Comparison of ENCODE assay signal across 8 cellular contexts in genomic region chr5:22852807-22853670, GRCh38. TPM values are rescaled to one million over a fixed set of nuclear protein-coding genes. Genes with fewer than 3 reads are reported as not detected.
DNase-seq lines count a peak whose midpoint lies in the region; ATAC-seq and TF ChIP-seq lines count a peak whose summit lies in the region.

Gene CDH12 (minus strand): TSS chr5:22853344.

- no peaks in the 10 kb centered on the region for H3K36me3 ChIP-seq in CD4-positive, alpha-beta memory T cell (ENCODE audit: insufficient read depth, low read length)

- H3K27me3 ChIP-seq in CD4-positive, alpha-beta memory T cell (ENCODE audit: insufficient read depth, low read length), result no peaks in the 10 kb centered on the region

- no peak for DNase-seq in CD4-positive, alpha-beta memory T cell
- peak; percentile 84 for DNase-seq in NCI-H345 treated with DMSO at 0.1 percent for 48 hours (lab: John Stamatoyannopoulos, UW; ENCODE audit: unreplicated experiment)
- DNase-seq in astrocyte of the spinal cord (ENCODE audit: low read depth, low spot score), result peak; percentile 1
- DNase-seq in mesothelial cell of epicardium (ENCODE audit: low spot score in 2 of 2, unreplicated experiment in 2 of 2), result peak in 1 of 2 experiments; percentile 39
- no peak for DNase-seq in central memory CD4-positive, alpha-beta T cell
- DNase-seq in GM19240 (ENCODE audit: insufficient read length, low spot score), result no peak
- DNase-seq in NCI-H1436 (lab: John Stamatoyannopoulos, UW), result no peak

- H3K36me3 Mint-ChIP-seq in CD4-positive, alpha-beta memory T cell, result no peaks in the 10 kb centered on the region
- no peaks in the 10 kb centered on the region for H3K36me3 Mint-ChIP-seq in mesothelial cell of epicardium

- peak; percentile 62 for ATAC-seq in GM21717 (IDR thresholded peaks at IDR 0.05; ENCODE audit: unreplicated experiment)

- no peak within 1 kb of the TSS for H3K27ac ChIP-seq in CD4-positive, alpha-beta memory T cell (ENCODE audit: low read depth, low read length)

- peaks cover 2 to 13% (median 4%) of the 10 kb centered on the region in 8 donors for H3K9me3 Mint-ChIP-seq in CD4-positive, alpha-beta memory T cell
- no peaks in the 10 kb centered on the region for H3K9me3 Mint-ChIP-seq in mesothelial cell of epicardium

- H3K4me1 Mint-ChIP-seq in CD4-positive, alpha-beta memory T cell, result peaks cover 0 to 9% (median 3%) of the 10 kb centered on the region in 4 donors
- peaks cover 13% of the 10 kb centered on the region for H3K4me1 Mint-ChIP-seq in mesothelial cell of epicardium

- CTCF ChIA-PET in CD4-positive, alpha-beta memory T cell (lab: Charles Lee; ENCODE audit: partially characterized antibody), result no interaction called here

- no peak within 1 kb of the TSS for H3K4me3 ChIP-seq in CD4-positive, alpha-beta memory T cell (ENCODE audit: low read length in 2 of 2)
- peak within 1 kb of the TSS; percentile 26 for H3K4me3 ChIP-seq in astrocyte of the spinal cord (ENCODE audit: low read depth, low read length)

- peak within 1 kb of the TSS in 7 of 8 donors; percentile 28 to 76 (median 62) for H3K4me3 Mint-ChIP-seq in CD4-positive, alpha-beta memory T cell
- H3K4me3 Mint-ChIP-seq in mesothelial cell of epicardium, result peak within 1 kb of the TSS; percentile 73

- intact Hi-C loops in CD4-positive, alpha-beta memory T cell (cut with micrococcal nuclease), result no loop called here

- H3K9me3 ChIP-seq in CD4-positive, alpha-beta memory T cell (ENCODE audit: control insufficient read depth in 1 of 2, low read length in 2 of 2), result peaks cover 0 to 5% of the 10 kb centered on the region in 2 donors

- TF ChIP-seq CTCF in astrocyte of the spinal cord (IDR thresholded peaks at IDR 0.05; ENCODE audit: low read depth, low read length) (no peak), mesothelial cell of epicardium (IDR thresholded peaks at IDR 0.05; ENCODE audit: unreplicated experiment) (no peak)

- in situ Hi-C loops in astrocyte of the spinal cord (cut with HindIII; ENCODE audit: low sequenced_read_pairs), result no loop called here

- POLR2A ChIA-PET in CD4-positive, alpha-beta memory T cell (lab: Charles Lee; ENCODE audit: partially characterized antibody), result no interaction called here

- no peaks in the 10 kb centered on the region for H3K27me3 Mint-ChIP-seq in CD4-positive, alpha-beta memory T cell
- H3K27me3 Mint-ChIP-seq in mesothelial cell of epicardium (ENCODE audit: low read depth), result peaks cover 88% of the 10 kb centered on the region

- no peaks in the 10 kb centered on the region for H3K4me1 ChIP-seq in CD4-positive, alpha-beta memory T cell (ENCODE audit: insufficient read depth, low read length)

- no peak within 1 kb of the TSS for H3K27ac Mint-ChIP-seq in CD4-positive, alpha-beta memory T cell
- no peak within 1 kb of the TSS for H3K27ac Mint-ChIP-seq in mesothelial cell of epicardium

RNA-seq across cellular contexts. Expression of gene CDH12, which starts in this region (rescaled TPM):
- not detected for total RNA-seq in CD4-positive, alpha-beta memory T cell
- polyA plus RNA-seq in CD4-positive, alpha-beta memory T cell, result not detected
- total RNA-seq in mesothelial cell of epicardium, result 1.6 to 1.7 TPM (median 1.6 TPM) in 3 replicates

Comparison
In these comparisons a context has a peak if more than half of its experiments do, and no peak if none do; other contexts are left out.
1. DNase-seq: peak in NCI-H345 treated with DMSO at 0.1 percent for 48 hours (single experiment) and astrocyte of the spinal cord (single experiment); none in CD4-positive, alpha-beta memory T cell (0 of 5), central memory CD4-positive, alpha-beta T cell (single experiment), GM19240 (single experiment) and NCI-H1436 (single experiment).